1 cellular context compared by ENCODE assay signal in the genomic region with DNA sequence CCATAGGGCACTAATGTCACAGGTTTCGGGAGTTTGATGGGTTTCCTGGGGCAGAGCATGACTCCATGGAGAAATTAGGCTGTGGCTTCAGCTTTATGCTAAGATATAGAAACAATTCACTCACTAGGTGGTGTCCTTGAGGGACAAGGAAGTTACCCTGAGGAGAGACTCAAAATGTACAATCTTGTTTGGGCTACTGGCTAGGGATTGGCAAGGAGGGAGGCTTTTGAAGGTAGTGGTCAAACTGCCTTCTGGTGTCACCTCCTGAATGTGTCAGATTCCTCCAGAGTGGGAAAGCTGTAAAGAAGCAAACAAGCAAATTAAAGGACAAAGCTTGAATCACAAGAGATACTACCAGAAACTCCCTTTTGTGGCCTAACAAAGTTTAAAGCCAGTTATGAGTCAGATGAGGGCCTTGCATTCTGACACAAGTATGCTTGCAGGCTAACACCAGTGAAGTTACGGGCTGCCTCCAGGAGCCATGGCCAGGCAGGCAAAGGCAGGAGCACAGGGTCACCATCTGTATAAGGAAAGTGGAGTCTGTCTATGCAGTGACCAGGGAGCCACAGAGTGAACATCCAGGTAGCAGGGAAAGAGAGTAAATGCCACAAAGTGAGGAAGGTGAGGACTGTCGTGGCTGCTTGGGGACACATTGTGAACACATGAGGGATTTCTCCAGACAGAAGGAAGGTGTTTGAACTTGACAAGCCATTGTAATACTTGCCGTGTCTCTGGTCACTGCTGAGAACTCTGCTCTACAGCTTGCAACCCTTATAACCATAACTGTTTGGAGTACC.
TF ChIP-seq lines count a peak whose summit lies in the region.

No MANE protein-coding gene starts in this region.

TF ChIP-seq in HCT116, 20 proteins besides CTCF, POLR2A, EP300 and RAD21 (continued from another document):
- TF ChIP-seq EZH2phosphoT487 (IDR thresholded peaks at IDR 0.05; ENCODE audit: borderline replicate concordance) (no peak), FOSL1 (IDR thresholded peaks at IDR 0.05; ENCODE audit: low read depth) (no peak), EZH2 (IDR thresholded peaks at IDR 0.05) (no peak), SIN3A (IDR thresholded peaks at IDR 0.05; ENCODE audit: low read depth) (no peak), ELF1 (IDR thresholded peaks at IDR 0.05; ENCODE audit: borderline replicate concordance, low read depth) (no peak)
TF ChIP-seq in HCT116: peak in this region for 0.
